ENCODE assay signal across 8 cellular contexts in the genomic region with DNA sequence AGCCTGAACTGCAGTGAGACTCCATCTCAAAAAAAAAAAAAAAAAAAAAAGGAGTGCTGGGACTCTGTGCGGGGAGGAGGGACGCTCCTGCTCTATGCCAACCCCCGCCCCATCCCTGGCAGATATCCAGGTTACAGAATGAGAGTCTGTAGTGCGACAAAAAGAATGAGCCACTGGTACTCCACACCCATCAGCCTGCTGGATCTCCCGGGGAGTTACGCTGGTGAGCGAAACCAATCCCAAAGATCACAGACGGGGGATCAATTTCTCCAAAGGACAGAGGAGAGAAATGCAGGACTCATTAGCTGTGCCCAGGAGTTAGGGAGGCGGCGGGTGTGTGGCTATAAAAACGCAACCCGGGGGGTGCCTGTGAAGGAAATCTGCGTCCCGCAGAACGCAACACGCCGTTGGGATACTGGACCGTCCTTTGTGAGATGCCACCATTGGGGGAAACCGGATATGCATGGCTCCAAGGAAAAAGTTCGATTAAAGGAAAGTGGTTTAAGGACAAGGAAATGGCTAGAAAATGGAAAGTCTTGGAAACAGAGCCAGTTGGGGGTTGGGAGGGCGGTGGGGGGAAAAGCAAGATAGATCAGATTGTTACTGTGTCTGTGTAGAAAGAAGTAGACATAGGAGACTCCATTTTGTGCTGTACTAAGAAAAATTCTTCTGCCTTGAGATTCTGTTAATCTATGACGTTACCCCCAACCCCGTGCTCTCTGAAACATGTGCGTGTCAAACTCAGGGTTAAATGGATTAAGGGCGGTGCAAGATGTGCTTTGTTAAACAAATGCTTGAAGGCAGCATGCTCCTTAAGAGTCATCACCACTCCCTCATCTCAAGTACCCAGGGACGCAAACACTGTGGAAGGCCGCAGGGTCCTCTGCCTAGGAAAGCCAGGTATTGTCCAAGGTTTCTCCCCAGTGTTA. TPM values are rescaled to one million over a fixed set of nuclear protein-coding genes. Genes with fewer than 3 reads are reported as not detected.
DNase-seq lines count a peak whose midpoint lies in the region; ATAC-seq and TF ChIP-seq lines count a peak whose summit lies in the region.
"Not testable (repeated sequence)": the region's sequence is repeated elsewhere in the genome, so short reads cannot be mapped to it uniquely, and the experiment has no call there.

No MANE protein-coding gene starts in this region.

- H3K27ac ChIP-seq in BLaER1 treated with 17β-estradiol and CSF1 and Interleukin-3, amounts not matched to agents 10 nM and 100 nM, result peak overlapping the region in 6 of 11 experiments; percentile 34 to 70 (median 60); a peak in 8 of 22 replicates
- not testable (repeated sequence) for H3K27ac ChIP-seq in IMR-90 (ENCODE audit: insufficient read depth, low read length); duodenal mucosa (ENCODE audit: low read depth, low read length); iPS DF 6.9 (ENCODE audit: low read length); stomach smooth muscle (ENCODE audit: low read length)

- not testable (repeated sequence) for H3K18ac ChIP-seq in IMR-90 (ENCODE audit: low read depth, low read length)

- WGBS in IMR-90 (ENCODE audit: extremely low coverage in 2 of 2, insufficient read length in 1 of 2), 2 experiments, result 30% methylated on average over 14 of the region's 27 CpGs; no CpG with 5 or more reads in 1 of the 2 experiments
- WGBS in iPS DF 6.9 (ENCODE audit: insufficient coverage, insufficient read length), result no CpG with 5 or more reads among the region's 27 CpGs

- in situ Hi-C loops in IMR-90 (cut with MboI; ENCODE audit: low sequenced_read_pairs), result loop anchor here (10.0 kb wide), 2 partner anchors 60 to 210 kb away; partner anchors contain the start of genes NQO2 and SERPINB1

- peak overlapping the region; percentile 35; the same call in 1 of the 2 replicates for H3K4ac ChIP-seq in IMR-90 (ENCODE audit: low read depth, low read length)

- intact Hi-C loops in IMR-90 (cut with micrococcal nuclease), result loop anchor here (2.0 to 5.0 kb wide), 2 partner anchors 208 to 317 kb away; no protein-coding TSS in a partner anchor

- not testable (repeated sequence) for H2AK5ac ChIP-seq in IMR-90 (ENCODE audit: low read depth, low read length)

- H2BK5ac ChIP-seq in IMR-90 (ENCODE audit: low read depth, low read length, poor library complexity, severe bottlenecking), result not testable (repeated sequence)

- peak overlapping the region; percentile 52 to 76; a peak in 2 of 4 replicates for H4K8ac ChIP-seq in IMR-90 (ENCODE audit: low read depth in 2 of 2, low read length in 2 of 2)

- H3K27me3 ChIP-seq in BLaER1 treated with 17β-estradiol and CSF1 and Interleukin-3, amounts not matched to agents 10 nM and 100 nM; IMR-90 (ENCODE audit: control insufficient read depth, insufficient read depth, low read length); duodenal mucosa (ENCODE audit: control insufficient read depth in 1 of 2, insufficient read depth in 2 of 2, low read length in 2 of 2); iPS DF 6.9 (ENCODE audit: control insufficient read depth, insufficient read depth, low read length); stomach smooth muscle (ENCODE audit: control insufficient read depth in 1 of 2, insufficient read depth in 2 of 2, low read length in 2 of 2): not testable (repeated sequence)

- peak overlapping the region; percentile 85 to 86 for H3K4me3 Mint-ChIP-seq in activated T-cell treated with anti-CD3 and anti-CD28 coated beads, Interleukin-2, amount 50 U/mL, for 72 hours
- peak overlapping the region; percentile 73 for H3K4me3 Mint-ChIP-seq in natural killer cell treated with Interleukin-12 subunit alpha and Interleukin-12 subunit beta and Interleukin-15 and Interleukin-18, amount 100 ng/mL, for 72 hours

- not testable (repeated sequence) for H3K9me1 ChIP-seq in IMR-90 (ENCODE audit: insufficient read depth, low read length)

- dilution Hi-C loops in IMR-90 (cut with HindIII; ENCODE audit: low sequenced_read_pairs, unreplicated experiment), result not testable (repeated sequence)

- not testable (repeated sequence) for H2BK20ac ChIP-seq in IMR-90 (ENCODE audit: low read depth, low read length)

- H3K9me3 ChIP-seq in BLaER1 treated with 17β-estradiol and CSF1 and Interleukin-3, amounts not matched to agents 10 nM and 100 nM (replicated peaks in 1 of 11); IMR-90 (ENCODE audit: control insufficient read depth, insufficient read depth, low read length); duodenal mucosa (ENCODE audit: control insufficient read depth in 1 of 2, low read length in 2 of 2); iPS DF 6.9 (ENCODE audit: control insufficient read depth, insufficient read depth, low read length); stomach smooth muscle (ENCODE audit: control insufficient read depth in 2 of 2, low read length in 2 of 2): not testable (repeated sequence)

- not testable (repeated sequence) for TF ChIP-seq POLR2A in IMR-90 (IDR thresholded peaks at IDR 0.05; ENCODE audit: low read depth, low read length)

- ATAC-seq in IMR-90 (ENCODE audit: low read depth); activated T-cell treated with anti-CD3 and anti-CD28 coated beads, Interleukin-2, amount 50 U/mL, for 72 hours (replicated peaks in 1 of 2); natural killer cell treated with Interleukin-12 subunit alpha and Interleukin-12 subunit beta and Interleukin-15 and Interleukin-18, amount 100 ng/mL, for 72 hours: not testable (repeated sequence)

- H3K14ac ChIP-seq in IMR-90 (replicated peaks; ENCODE audit: low read depth, low read length), result 0 out of 2 replicates have a peak overlapping the region, but pooled peaks have one; percentile 2

- peak overlapping the region in 9 of 10 experiments; percentile 47 to 68 (median 59); a peak in 17 of 20 replicates for H3K4me3 ChIP-seq in BLaER1 treated with 17β-estradiol and CSF1 and Interleukin-3, amounts not matched to agents 10 nM and 100 nM
- H3K4me3 ChIP-seq in IMR-90 (ENCODE audit: insufficient read depth, low read depth, low read length) (peak overlapping the region; percentile 53; the same call in 1 of the 2 replicates), duodenal mucosa (ENCODE audit: low read depth in 1 of 2, low read length in 2 of 2) (peak overlapping the region; percentile 36 to 74), iPS DF 6.9 (ENCODE audit: low read length) (peak overlapping the region; percentile 28; the same call in 1 of the 2 replicates), stomach smooth muscle (ENCODE audit: low read length in 2 of 2) (peak overlapping the region; percentile 55 to 73)

- DNase-seq in IMR-90; activated T-cell treated with anti-CD3 and anti-CD28 coated beads, Interleukin-2, amount 50 U/mL, for 72 hours; iPS DF 6.9 (ENCODE audit: low read depth, low spot score); natural killer cell treated with Interleukin-12 subunit alpha and Interleukin-12 subunit beta and Interleukin-15 and Interleukin-18, amount 100 ng/mL, for 72 hours (ENCODE audit: low spot score): not testable (repeated sequence)
- peak; percentile 60 for DNase-seq in NCI-H748 treated with DMSO at 0.1 percent for 48 hours (lab: John Stamatoyannopoulos, UW)

- not testable (repeated sequence) for H3K36me3 ChIP-seq in BLaER1 treated with 17β-estradiol and CSF1 and Interleukin-3, amounts not matched to agents 10 nM and 100 nM; IMR-90 (ENCODE audit: control insufficient read depth, insufficient read depth, low read length); duodenal mucosa (ENCODE audit: control insufficient read depth in 1 of 2, insufficient read depth in 2 of 2, low read length in 2 of 2); iPS DF 6.9 (ENCODE audit: control insufficient read depth, insufficient read depth, low read length); stomach smooth muscle (ENCODE audit: control insufficient read depth in 2 of 2, insufficient read depth in 2 of 2, low read length in 2 of 2)

- H2BK120ac ChIP-seq in IMR-90 (ENCODE audit: low read depth, low read length), result 0 out of 2 replicates have a peak overlapping the region, but pooled peaks have one; percentile 3

- H3K27ac Mint-ChIP-seq in activated T-cell treated with anti-CD3 and anti-CD28 coated beads, Interleukin-2, amount 50 U/mL, for 72 hours, result not testable (repeated sequence)
- peak overlapping the region in 1 of 2 donors; percentile 58 for H3K27ac Mint-ChIP-seq in natural killer cell treated with Interleukin-12 subunit alpha and Interleukin-12 subunit beta and Interleukin-15 and Interleukin-18, amount 100 ng/mL, for 72 hours

- peak overlapping the region; percentile 98 for H2AFZ ChIP-seq in IMR-90 (replicated peaks; ENCODE audit: low read length, poor library complexity)

- TF ChIP-seq RAD21 in IMR-90 (IDR thresholded peaks at IDR 0.05; ENCODE audit: low read length), result not testable (repeated sequence)

- peaks cover 17 to 35% (median 30%) of the 10 kb centered on the region in 10 experiments for H3K4me1 ChIP-seq in BLaER1 treated with 17β-estradiol and CSF1 and Interleukin-3, amounts not matched to agents 10 nM and 100 nM
- not testable (repeated sequence) for H3K4me1 ChIP-seq in IMR-90 (ENCODE audit: control insufficient read depth, insufficient read depth, low read length); iPS DF 6.9 (ENCODE audit: control insufficient read depth, insufficient read depth, low read length)
- H3K4me1 ChIP-seq in duodenal mucosa (ENCODE audit: control insufficient read depth in 1 of 2, insufficient read depth in 2 of 2, low read length in 2 of 2) (peaks cover 6 to 14% of the 10 kb centered on the region in 2 donors), stomach smooth muscle (ENCODE audit: control insufficient read depth, insufficient read depth, low read length) (peaks cover 10% of the 10 kb centered on the region)

- not testable (repeated sequence) for H4K20me1 ChIP-seq in BLaER1 treated with 17β-estradiol and CSF1 and Interleukin-3, amounts not matched to agents 10 nM and 100 nM; IMR-90 (ENCODE audit: insufficient read depth, low read length)

- not testable (repeated sequence) for TF ChIP-seq CTCF in IMR-90 (conservative IDR thresholded peaks at IDR 0.05; ENCODE audit: low read depth, low read length)

- not testable (repeated sequence) for H3K36me3 Mint-ChIP-seq in activated T-cell treated with anti-CD3 and anti-CD28 coated beads, Interleukin-2, amount 50 U/mL, for 72 hours (ENCODE audit: insufficient read depth in 2 of 2); natural killer cell treated with Interleukin-12 subunit alpha and Interleukin-12 subunit beta and Interleukin-15 and Interleukin-18, amount 100 ng/mL, for 72 hours

- not testable (repeated sequence) for H3K9me3 Mint-ChIP-seq in activated T-cell treated with anti-CD3 and anti-CD28 coated beads, Interleukin-2, amount 50 U/mL, for 72 hours; natural killer cell treated with Interleukin-12 subunit alpha and Interleukin-12 subunit beta and Interleukin-15 and Interleukin-18, amount 100 ng/mL, for 72 hours

- not testable (repeated sequence) for H4K91ac ChIP-seq in IMR-90 (ENCODE audit: insufficient read depth, low read depth, low read length)

- not testable (repeated sequence) for H2BK15ac ChIP-seq in IMR-90 (ENCODE audit: low read depth, low read length)

- not testable (repeated sequence) for BruUV-seq in IMR-90 (replicated peaks; lab: Mats Ljungman, UMichigan)

- CTCF ChIA-PET in IMR-90 (lab: Yijun Ruan, JAX), result interaction anchor here (1.0 to 1.4 kb wide), 2 partner anchors 9 to 53 kb away, joined by 3 to 5 read pairs; no protein-coding TSS in a partner anchor

- H3K56ac ChIP-seq in IMR-90 (ENCODE audit: extremely low read depth, insufficient read depth, low read length), result not testable (repeated sequence)

- H3K79me1 ChIP-seq in IMR-90 (ENCODE audit: low read depth in 1 of 2, low read length in 2 of 2), result not testable (repeated sequence)

- H3K27me3 Mint-ChIP-seq in activated T-cell treated with anti-CD3 and anti-CD28 coated beads, Interleukin-2, amount 50 U/mL, for 72 hours (ENCODE audit: low read depth); natural killer cell treated with Interleukin-12 subunit alpha and Interleukin-12 subunit beta and Interleukin-15 and Interleukin-18, amount 100 ng/mL, for 72 hours: not testable (repeated sequence)

- peaks cover 38% of the 10 kb centered on the region for H3K4me1 Mint-ChIP-seq in activated T-cell treated with anti-CD3 and anti-CD28 coated beads, Interleukin-2, amount 50 U/mL, for 72 hours (ENCODE audit: low read depth)
- peaks cover 21 to 29% of the 10 kb centered on the region in 2 donors for H3K4me1 Mint-ChIP-seq in natural killer cell treated with Interleukin-12 subunit alpha and Interleukin-12 subunit beta and Interleukin-15 and Interleukin-18, amount 100 ng/mL, for 72 hours (ENCODE audit: low read depth in 2 of 2)

- peak overlapping the region in 6 of 11 experiments; percentile 56 to 79 (median 67); a peak in 7 of 22 replicates for H3K9ac ChIP-seq in BLaER1 treated with 17β-estradiol and CSF1 and Interleukin-3, amounts not matched to agents 10 nM and 100 nM
- not testable (repeated sequence) for H3K9ac ChIP-seq in IMR-90 (ENCODE audit: low read depth, low read length); stomach smooth muscle (ENCODE audit: low read length in 2 of 2)
- H3K9ac ChIP-seq in duodenal mucosa (ENCODE audit: low read depth in 1 of 2, low read length in 2 of 2), result peak overlapping the region in 1 of 2 donors; percentile 25

- not testable (repeated sequence) for H4K5ac ChIP-seq in IMR-90 (ENCODE audit: low read depth, low read length)

- not testable (repeated sequence) for H2AK9ac ChIP-seq in IMR-90 (replicated peaks; ENCODE audit: low read depth, low read length, poor library complexity)

- H3K4me2 ChIP-seq in BLaER1 treated with 17β-estradiol and CSF1 and Interleukin-3, amounts not matched to agents 10 nM and 100 nM, result peak overlapping the region; percentile 80 to 97 (median 87)
- peak overlapping the region; percentile 32; the same call in 1 of the 2 replicates for H3K4me2 ChIP-seq in IMR-90 (ENCODE audit: low read depth, low read length)

- 0 out of 2 replicates have a peak overlapping the region, but pooled peaks have one; percentile 51 for H3K23ac ChIP-seq in IMR-90 (ENCODE audit: low read depth, low read length)

- POLR2A ChIA-PET in IMR-90 (lab: Charles Lee; ENCODE audit: unreplicated experiment), result interaction anchor here (0.6 to 1.0 kb wide), 3 partner anchors 55 to 1900 kb away, joined by 3 to 6 read pairs (median 4); partner anchors contain the start of gene NQO2

RNA-seq across cellular contexts. Expression of gene RIPK1, which starts 13.8 kb away (rescaled TPM):
- total RNA-seq in IMR-90 (2012; rRNA removed), result 25.6 and 28.6 TPM in 2 replicates
- polyA plus RNA-seq in IMR-90 (2012; rRNA removed), result 11.9 and 12.6 TPM in 2 replicates
- polyA plus RNA-seq in IMR-90 (2012; cell fraction: cytosol; rRNA removed), result 4.5 and 7.2 TPM in 2 replicates
- polyA plus RNA-seq in IMR-90 (2012; cell fraction: nucleus; rRNA removed; ENCODE audit: low replicate concordance), result 9.3 and 27.5 TPM in 2 replicates
- 10 to 100 TPM; 21.9 to 23.6 TPM for total RNA-seq in activated T-cell treated with anti-CD3 and anti-CD28 coated beads, Interleukin-2, amount 50 U/mL, for 72 hours
- 10 to 100 TPM; 28.2 to 41.4 TPM for total RNA-seq in natural killer cell treated with Interleukin-12 subunit alpha and Interleukin-12 subunit beta and Interleukin-15 and Interleukin-18, amount 100 ng/mL, for 72 hours

RNA-seq across cellular contexts. Expression of gene NQO2, which starts 54.8 kb away (rescaled TPM):
- total RNA-seq in IMR-90 (2012; rRNA removed), result 59.4 and 72.1 TPM in 2 replicates
- 41.9 and 42.5 TPM in 2 replicates for polyA plus RNA-seq in IMR-90 (2012; rRNA removed)
- 31.1 and 51.6 TPM in 2 replicates for polyA plus RNA-seq in IMR-90 (2012; cell fraction: cytosol; rRNA removed)
- 13.5 and 24.4 TPM in 2 replicates for polyA plus RNA-seq in IMR-90 (2012; cell fraction: nucleus; rRNA removed; ENCODE audit: low replicate concordance)
- 10 to 100 TPM; 32.7 to 47.3 TPM for total RNA-seq in activated T-cell treated with anti-CD3 and anti-CD28 coated beads, Interleukin-2, amount 50 U/mL, for 72 hours
- 10 to 100 TPM; 18.0 to 35.1 TPM for total RNA-seq in natural killer cell treated with Interleukin-12 subunit alpha and Interleukin-12 subunit beta and Interleukin-15 and Interleukin-18, amount 100 ng/mL, for 72 hours
